8 cellular contexts compared by ENCODE assay signal in the genomic region with DNA sequence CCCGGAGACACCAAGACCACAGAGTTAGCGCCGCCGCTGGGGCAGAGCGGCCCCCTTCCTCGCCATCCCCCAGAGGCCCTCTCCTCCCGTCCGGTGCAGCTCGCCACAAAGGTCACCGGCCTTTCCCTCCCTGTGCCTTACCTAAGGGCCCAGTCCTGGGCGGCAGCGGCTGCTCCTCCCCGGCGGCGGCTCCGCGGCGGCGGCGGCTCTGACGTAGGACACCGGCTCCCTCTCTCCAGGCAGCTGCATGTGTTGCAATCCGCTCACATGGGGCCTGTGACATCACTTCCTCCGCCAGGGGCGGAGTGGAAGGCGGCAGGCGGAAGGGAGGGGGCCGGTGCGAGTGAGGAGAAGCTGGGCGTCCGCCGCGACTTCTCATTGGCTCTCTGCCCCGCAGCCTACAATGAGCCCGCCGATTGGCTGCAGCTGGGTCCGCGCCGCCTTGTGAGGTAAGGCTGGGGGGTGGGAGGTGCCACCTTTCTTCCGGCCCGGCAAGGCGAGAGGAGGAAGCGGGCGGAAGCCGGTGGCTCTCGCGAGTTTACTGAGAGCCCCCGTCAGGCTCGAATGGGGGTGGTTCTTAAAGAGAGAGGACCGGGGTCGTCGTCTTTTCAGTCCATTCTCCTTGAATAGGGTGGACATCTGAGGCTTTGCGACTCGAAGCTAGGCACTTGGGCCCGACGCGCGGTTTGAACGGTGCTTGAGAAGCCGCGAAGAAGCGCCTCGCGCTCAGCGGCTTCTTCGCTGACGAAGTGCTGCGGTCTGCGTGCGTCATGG. TPM values are rescaled to one million over a fixed set of nuclear protein-coding genes. Genes with fewer than 3 reads are reported as not detected.
A peak's percentile ranks its signal among the peaks of the same experiment; 100 is the strongest.
DNase-seq lines count a peak whose midpoint lies in the region; ATAC-seq and TF ChIP-seq lines count a peak whose summit lies in the region.

A gene (minus strand): TSS at position 281 of the 774 bp plus-strand sequence. CDS start 318 bp downstream, outside the sequence.

- TF ChIP-seq CTCF in SK-N-SH (IDR thresholded peaks at IDR 0.05) (no peak), gastroesophageal sphincter (IDR thresholded peaks at IDR 0.05) (peak in 2 of 4 experiments; percentile 4 to 22)

- peak within 1 kb of the TSS; percentile 73; the same call in 1 of the 2 replicates for H2AFZ ChIP-seq in SK-N-SH (ENCODE audit: low read depth)

- peaks cover 96% of the 10 kb centered on the region for H3K79me2 ChIP-seq in SK-N-SH (ENCODE audit: insufficient read depth)

- WGBS in SK-N-SH (ENCODE audit: low lambda C conversion rate) = under 1% methylated on average over 31 of the region's 70 CpGs
- 0% methylated on average over 4 to 8 of the region's 70 CpGs for WGBS in gastroesophageal sphincter (ENCODE audit: low coverage in 1 of 2), 2 donors

- TF ChIP-seq POLR2A in gastroesophageal sphincter (IDR thresholded peaks at IDR 0.05) = peak; percentile 98 to 99

- H3K4me2 ChIP-seq in SK-N-SH = peak within 1 kb of the TSS; percentile 98

- peaks cover 40% of the 10 kb centered on the region for H4K20me1 ChIP-seq in SK-N-SH (ENCODE audit: insufficient read depth)

- no peaks in the 10 kb centered on the region for H3K9me2 ChIP-seq in SK-N-SH

- CTCF ChIA-PET in SK-N-SH (lab: Yijun Ruan, JAX) = interaction anchor here (1.0 to 3.0 kb wide), 10 partner anchors 8 to 190 kb away, joined by 3 to 15 read pairs (median 6); a partner anchor contains a TSS

- TF ChIP-seq EP300 in SK-N-SH (IDR thresholded peaks at IDR 0.05; ENCODE audit: borderline replicate concordance in 1 of 2, low read depth in 1 of 2, low read length in 1 of 2) (peak in 1 of 2 experiments; percentile 28; a peak in 1 of 4 replicates), gastroesophageal sphincter (IDR thresholded peaks at IDR 0.05) (peak; percentile 35)

- H3K27ac ChIP-seq in SK-N-SH (ENCODE audit: low read depth in 2 of 2, low read length in 1 of 2) (peak within 1 kb of the TSS; percentile 96 to 97), gastroesophageal sphincter (peak within 1 kb of the TSS; percentile 95 to 100 (median 98))

- H3K36me3 ChIP-seq in SK-N-SH (replicated peaks in 1 of 2; ENCODE audit: control insufficient read depth in 1 of 2, insufficient read depth in 2 of 2, low read length in 1 of 2) (peaks cover 12 to 30% of the 10 kb centered on the region in 2 experiments), gastroesophageal sphincter (no peaks in the 10 kb centered on the region)

- peak within 1 kb of the TSS; percentile 99 for H3K9ac ChIP-seq in SK-N-SH

- H3K4me1 ChIP-seq in SK-N-SH (ENCODE audit: control insufficient read depth in 1 of 2, insufficient read depth in 2 of 2, low read depth in 1 of 2, low read length in 1 of 2) = peaks cover 18 to 25% of the 10 kb centered on the region in 2 experiments
- peaks cover 11 to 82% (median 28%) of the 10 kb centered on the region in 3 donors for H3K4me1 ChIP-seq in gastroesophageal sphincter

- DNase-seq in GM04504 (ENCODE audit: low read depth) = peak; percentile 99
- DNase-seq in NCI-H1048 (lab: John Stamatoyannopoulos, UW) = peak; percentile 99
- peak; percentile 97 for DNase-seq in SK-N-SH
- DNase-seq in activated naive CD4-positive, alpha-beta T cell treated with anti-CD3 and anti-CD28 coated beads, Interleukin-2, amount 50 U/mL, for 16 hours = peak; percentile 100
- DNase-seq in non-pigmented ciliary epithelial cell (ENCODE audit: low read depth) = peak; percentile 97
- peak; percentile 99 for DNase-seq in superior temporal gyrus (ENCODE audit: extremely low spot score)

- H3K4me3 ChIP-seq in SK-N-SH (ENCODE audit: low read depth in 2 of 2, low read length in 1 of 2) (peak within 1 kb of the TSS; percentile 88 to 91), gastroesophageal sphincter (peak within 1 kb of the TSS; percentile 90 to 95)

- no peaks in the 10 kb centered on the region for H3K27me3 ChIP-seq in SK-N-SH (ENCODE audit: insufficient read depth)
- H3K27me3 ChIP-seq in gastroesophageal sphincter = no peaks in the 10 kb centered on the region

- no peak for TF ChIP-seq RAD21 in SK-N-SH (IDR thresholded peaks at IDR 0.05; ENCODE audit: low read length)

- ATAC-seq in HG02571 (IDR thresholded peaks at IDR 0.05; ENCODE audit: unreplicated experiment) = peak; percentile 92
- ATAC-seq in gastroesophageal sphincter = peak; percentile 97

- POLR2A ChIA-PET in SK-N-SH (lab: Yijun Ruan, JAX) = interaction anchor here (0.8 to 1.9 kb wide), 14 partner anchors 9 to 751 kb away, joined by 3 to 20 read pairs (median 4); a partner anchor contains a TSS

- no peaks in the 10 kb centered on the region for H3K9me3 ChIP-seq in SK-N-SH
- H3K9me3 ChIP-seq in gastroesophageal sphincter = no peaks in the 10 kb centered on the region

- peaks cover 2% of the 10 kb centered on the region for H3F3A ChIP-seq in SK-N-SH (replicated peaks; ENCODE audit: insufficient read depth)

TF ChIP-seq in SK-N-SH, 30 proteins besides CTCF, POLR2A, EP300 and RAD21 (continues in another document):
- TF ChIP-seq, protein P1, sequence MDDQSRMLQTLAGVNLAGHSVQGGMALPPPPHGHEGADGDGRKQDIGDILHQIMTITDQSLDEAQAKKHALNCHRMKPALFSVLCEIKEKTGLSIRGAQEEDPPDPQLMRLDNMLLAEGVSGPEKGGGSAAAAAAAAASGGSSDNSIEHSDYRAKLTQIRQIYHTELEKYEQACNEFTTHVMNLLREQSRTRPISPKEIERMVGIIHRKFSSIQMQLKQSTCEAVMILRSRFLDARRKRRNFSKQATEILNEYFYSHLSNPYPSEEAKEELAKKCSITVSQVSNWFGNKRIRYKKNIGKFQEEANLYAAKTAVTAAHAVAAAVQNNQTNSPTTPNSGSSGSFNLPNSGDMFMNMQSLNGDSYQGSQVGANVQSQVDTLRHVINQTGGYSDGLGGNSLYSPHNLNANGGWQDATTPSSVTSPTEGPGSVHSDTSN (IDR thresholded peaks at IDR 0.05) = peak; percentile 20
- TF ChIP-seq TCF12 (IDR thresholded peaks at IDR 0.05) (peak; percentile 33; the same call in 1 of the 2 replicates), FOXM1 (IDR thresholded peaks at IDR 0.05; ENCODE audit: low read depth) (no peak), RXRA (IDR thresholded peaks at IDR 0.05; ENCODE audit: borderline replicate concordance, low read depth) (no peak), POLR2AphosphoS5 (IDR thresholded peaks at IDR 0.05; ENCODE audit: low read depth, low read length) (peak; percentile 25; the same call in 1 of the 2 replicates), EZH2phosphoT487 (IDR thresholded peaks at IDR 0.05; ENCODE audit: borderline replicate concordance, low read depth) (no peak), MXI1 (IDR thresholded peaks at IDR 0.05; ENCODE audit: low read depth, low read length) (peak; percentile 94), TAF1 (IDR thresholded peaks at IDR 0.05; ENCODE audit: borderline replicate concordance, low read depth, low read length) (peak; percentile 50; the same call in 1 of the 2 replicates), RCOR1 (IDR thresholded peaks at IDR 0.05; ENCODE audit: low read length) (no peak), YY1 (IDR thresholded peaks at IDR 0.05; ENCODE audit: low read depth) (peak; percentile 70; the same call in 1 of the 2 replicates), CHD2 (IDR thresholded peaks at IDR 0.05; ENCODE audit: low read length, partially characterized antibody) (peak; percentile 99), ELF1 (IDR thresholded peaks at IDR 0.05) (peak; percentile 97), GABPA (IDR thresholded peaks at IDR 0.05; ENCODE audit: low read depth) (peak; percentile 91)
- TF ChIP-seq, protein P2, sequence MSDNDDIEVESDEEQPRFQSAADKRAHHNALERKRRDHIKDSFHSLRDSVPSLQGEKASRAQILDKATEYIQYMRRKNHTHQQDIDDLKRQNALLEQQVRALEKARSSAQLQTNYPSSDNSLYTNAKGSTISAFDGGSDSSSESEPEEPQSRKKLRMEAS (IDR thresholded peaks at IDR 0.05; ENCODE audit: low read depth) = peak; percentile 98
- TF ChIP-seq, protein P3, sequence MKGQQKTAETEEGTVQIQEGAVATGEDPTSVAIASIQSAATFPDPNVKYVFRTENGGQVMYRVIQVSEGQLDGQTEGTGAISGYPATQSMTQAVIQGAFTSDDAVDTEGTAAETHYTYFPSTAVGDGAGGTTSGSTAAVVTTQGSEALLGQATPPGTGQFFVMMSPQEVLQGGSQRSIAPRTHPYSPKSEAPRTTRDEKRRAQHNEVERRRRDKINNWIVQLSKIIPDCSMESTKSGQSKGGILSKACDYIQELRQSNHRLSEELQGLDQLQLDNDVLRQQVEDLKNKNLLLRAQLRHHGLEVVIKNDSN (IDR thresholded peaks at IDR 0.05; ENCODE audit: borderline replicate concordance, low read depth) = peak; percentile 90
- TF ChIP-seq, protein P4, sequence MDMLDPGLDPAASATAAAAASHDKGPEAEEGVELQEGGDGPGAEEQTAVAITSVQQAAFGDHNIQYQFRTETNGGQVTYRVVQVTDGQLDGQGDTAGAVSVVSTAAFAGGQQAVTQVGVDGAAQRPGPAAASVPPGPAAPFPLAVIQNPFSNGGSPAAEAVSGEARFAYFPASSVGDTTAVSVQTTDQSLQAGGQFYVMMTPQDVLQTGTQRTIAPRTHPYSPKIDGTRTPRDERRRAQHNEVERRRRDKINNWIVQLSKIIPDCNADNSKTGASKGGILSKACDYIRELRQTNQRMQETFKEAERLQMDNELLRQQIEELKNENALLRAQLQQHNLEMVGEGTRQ (IDR thresholded peaks at IDR 0.05; ENCODE audit: borderline replicate concordance, low read depth, low read length) = peak; percentile 38; the same call in 1 of the 2 replicates
- TF ChIP-seq, protein P5, sequence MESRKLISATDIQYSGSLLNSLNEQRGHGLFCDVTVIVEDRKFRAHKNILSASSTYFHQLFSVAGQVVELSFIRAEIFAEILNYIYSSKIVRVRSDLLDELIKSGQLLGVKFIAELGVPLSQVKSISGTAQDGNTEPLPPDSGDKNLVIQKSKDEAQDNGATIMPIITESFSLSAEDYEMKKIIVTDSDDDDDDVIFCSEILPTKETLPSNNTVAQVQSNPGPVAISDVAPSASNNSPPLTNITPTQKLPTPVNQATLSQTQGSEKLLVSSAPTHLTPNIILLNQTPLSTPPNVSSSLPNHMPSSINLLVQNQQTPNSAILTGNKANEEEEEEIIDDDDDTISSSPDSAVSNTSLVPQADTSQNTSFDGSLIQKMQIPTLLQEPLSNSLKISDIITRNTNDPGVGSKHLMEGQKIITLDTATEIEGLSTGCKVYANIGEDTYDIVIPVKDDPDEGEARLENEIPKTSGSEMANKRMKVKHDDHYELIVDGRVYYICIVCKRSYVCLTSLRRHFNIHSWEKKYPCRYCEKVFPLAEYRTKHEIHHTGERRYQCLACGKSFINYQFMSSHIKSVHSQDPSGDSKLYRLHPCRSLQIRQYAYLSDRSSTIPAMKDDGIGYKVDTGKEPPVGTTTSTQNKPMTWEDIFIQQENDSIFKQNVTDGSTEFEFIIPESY (IDR thresholded peaks at IDR 0.05; ENCODE audit: borderline replicate concordance, low read depth) = peak; percentile 99

RNA-seq across cellular contexts. Expression of the gene that starts here (rescaled TPM):
- 36.7 and 48.7 TPM in 2 replicates for polyA plus RNA-seq in SK-N-SH (2012; rRNA removed)
- polyA plus RNA-seq in SK-N-SH (2012; cell fraction: cytosol; rRNA removed) = 55.9 and 60.2 TPM in 2 replicates
- polyA plus RNA-seq in SK-N-SH (2012; cell fraction: nucleus; rRNA removed) = 20.1 and 39.9 TPM in 2 replicates
- 100 to 1,000 TPM; 108 to 163 (median 127) TPM for total RNA-seq in gastroesophageal sphincter

Comparison
In these comparisons a context has a peak if more than half of its experiments do, and no peak if none do; other contexts are left out.
1. Peak in every context shown above with its lines: DNase-seq, ATAC-seq, H3K4me3 ChIP-seq and H3K27ac ChIP-seq.